8 cellular contexts compared by ENCODE assay signal in genomic region chr1:184792450-184792969, GRCh38. TPM values are rescaled to one million over a fixed set of nuclear protein-coding genes. Genes with fewer than 3 reads are reported as not detected.
DNase-seq lines count a peak whose midpoint lies in the region; ATAC-seq and TF ChIP-seq lines count a peak whose summit lies in the region.

No MANE protein-coding gene starts in this region.

- ATAC-seq in GM21528 (IDR thresholded peaks at IDR 0.05; ENCODE audit: low FRiP score, unreplicated experiment), result no peak

- H3K9me3 Mint-ChIP-seq in neural progenitor cell, result no peaks in the 10 kb centered on the region

- no peak overlapping the region for H3K27ac Mint-ChIP-seq in neural progenitor cell

- H3K9me3 ChIP-seq in GM23248 (ENCODE audit: low read depth) (no peaks in the 10 kb centered on the region), neural progenitor cell (ENCODE audit: low read depth) (no peaks in the 10 kb centered on the region), WERI-Rb-1 (ENCODE audit: severe bottlenecking) (no peaks in the 10 kb centered on the region)

- H3K27me3 Mint-ChIP-seq in neural progenitor cell (ENCODE audit: insufficient read depth, low read depth), result peaks cover 4% of the 10 kb centered on the region

- no peaks in the 10 kb centered on the region for H3K4me1 Mint-ChIP-seq in neural progenitor cell

- 2% methylated on average over 5 of the region's 5 CpGs for WGBS in GM23248 (ENCODE audit: low coverage in 1 of 2, low lambda C conversion rate in 2 of 2, missing lambda C conversion rate in 2 of 2), 2 experiments

- H3K4me3 Mint-ChIP-seq in neural progenitor cell, result no peak overlapping the region

- H3K4me2 ChIP-seq in GM23248 (ENCODE audit: unreplicated experiment) (peak overlapping the region; percentile 74), neural progenitor cell (no peak overlapping the region)

- peaks cover 37% of the 10 kb centered on the region for H3F3A ChIP-seq in GM23248 (ENCODE audit: insufficient read depth)
- no peaks in the 10 kb centered on the region for H3F3A ChIP-seq in neural progenitor cell (ENCODE audit: low read depth)

- peak; percentile 99 for DNase-seq in GM23248
- DNase-seq in SW 1271 (lab: John Stamatoyannopoulos, UW), result peak; percentile 66 to 82
- DNase-seq in fibroblast of mammary gland (ENCODE audit: low read depth), result peak; percentile 100
- no peak for DNase-seq in neural progenitor cell (ENCODE audit: low spot score)
- no peak for DNase-seq in DMS153 (lab: John Stamatoyannopoulos, UW)
- no peak for DNase-seq in WERI-Rb-1

- H3K4me3 ChIP-seq in GM23248 (peak overlapping the region; percentile 17), fibroblast of mammary gland (ENCODE audit: control insufficient read depth, low read depth, low read length) (no peak overlapping the region), neural progenitor cell (no peak overlapping the region), WERI-Rb-1 (ENCODE audit: low read depth, low read length) (no peak overlapping the region)

- no peaks in the 10 kb centered on the region for H4K20me1 ChIP-seq in GM23248 (ENCODE audit: insufficient read depth)
- H4K20me1 ChIP-seq in neural progenitor cell (ENCODE audit: low read depth), result no peaks in the 10 kb centered on the region

- H3K4me1 ChIP-seq in GM23248 (ENCODE audit: insufficient read depth) (peaks cover 43% of the 10 kb centered on the region), neural progenitor cell (no peaks in the 10 kb centered on the region)

- H3K27me3 ChIP-seq in GM23248 (replicated peaks; ENCODE audit: insufficient read depth), result no peaks in the 10 kb centered on the region
- no peaks in the 10 kb centered on the region for H3K27me3 ChIP-seq in neural progenitor cell
- no peaks in the 10 kb centered on the region for H3K27me3 ChIP-seq in WERI-Rb-1 (ENCODE audit: insufficient read depth, low read depth, severe bottlenecking)

- H3K9ac ChIP-seq in GM23248 (peak overlapping the region; percentile 75), neural progenitor cell (no peak overlapping the region)

- H2AFZ ChIP-seq in GM23248, result peak overlapping the region; percentile 65
- peak overlapping the region; percentile 65 for H2AFZ ChIP-seq in neural progenitor cell (replicated peaks)

- no peaks in the 10 kb centered on the region for H3K79me2 ChIP-seq in GM23248 (ENCODE audit: insufficient read depth)
- H3K79me2 ChIP-seq in neural progenitor cell (ENCODE audit: low read depth), result no peaks in the 10 kb centered on the region

- H3K36me3 ChIP-seq in GM23248 (ENCODE audit: low read depth) (no peaks in the 10 kb centered on the region), neural progenitor cell (no peaks in the 10 kb centered on the region), WERI-Rb-1 (no peaks in the 10 kb centered on the region)

- TF ChIP-seq CTCF in 22Rv1 (IDR thresholded peaks at IDR 0.05), result no peak
- no peak for TF ChIP-seq CTCF in fibroblast of mammary gland (conservative IDR thresholded peaks at IDR 0.05; ENCODE audit: control insufficient read depth, insufficient read depth, low read depth, low read length)
- no peak for TF ChIP-seq CTCF in neural progenitor cell (IDR thresholded peaks at IDR 0.05)
- TF ChIP-seq CTCF in WERI-Rb-1 (IDR thresholded peaks at IDR 0.05; ENCODE audit: low read depth, low read length), result no peak

- H3K36me3 Mint-ChIP-seq in neural progenitor cell, result no peaks in the 10 kb centered on the region

- in situ Hi-C loops in GM23248 (cut with MboI), result no loop called here

- H3K27ac ChIP-seq in 22Rv1, result peak overlapping the region; percentile 87
- H3K27ac ChIP-seq in GM23248, result peak overlapping the region; percentile 94
- H3K27ac ChIP-seq in neural progenitor cell, result no peak overlapping the region
- no peak overlapping the region for H3K27ac ChIP-seq in WERI-Rb-1

- H3K9me2 ChIP-seq in GM23248 (ENCODE audit: insufficient read depth), result no peaks in the 10 kb centered on the region

RNA-seq across cellular contexts. Expression of gene EDEM3, which starts 37.9 kb away (rescaled TPM):
- total RNA-seq in GM23248 (2014; rRNA removed; shearing (Covaris generic)), result 38.6 and 41.4 TPM in 2 replicates
- polyA plus RNA-seq in GM23248 (2016; fragmentation: Nextera tagmentation; extraction: Ambion mirVana), result 19.8 and 20.8 TPM in 2 replicates
- total RNA-seq in neural progenitor cell (ENCODE audit: low replicate concordance), result 14.7 and 32.9 TPM in 2 replicates

Comparison
In these comparisons a context has a peak if more than half of its experiments do, and no peak if none do; other contexts are left out.
1. H3K27ac ChIP-seq: peak in 22Rv1 (single experiment) and GM23248 (single experiment); none in neural progenitor cell (single experiment) and WERI-Rb-1 (single experiment).
2. DNase-seq: peak in GM23248 (single experiment), SW 1271 (2 of 2) and fibroblast of mammary gland (single experiment); none in neural progenitor cell (single experiment), DMS153 (single experiment) and WERI-Rb-1 (single experiment).